In the genomic region with DNA sequence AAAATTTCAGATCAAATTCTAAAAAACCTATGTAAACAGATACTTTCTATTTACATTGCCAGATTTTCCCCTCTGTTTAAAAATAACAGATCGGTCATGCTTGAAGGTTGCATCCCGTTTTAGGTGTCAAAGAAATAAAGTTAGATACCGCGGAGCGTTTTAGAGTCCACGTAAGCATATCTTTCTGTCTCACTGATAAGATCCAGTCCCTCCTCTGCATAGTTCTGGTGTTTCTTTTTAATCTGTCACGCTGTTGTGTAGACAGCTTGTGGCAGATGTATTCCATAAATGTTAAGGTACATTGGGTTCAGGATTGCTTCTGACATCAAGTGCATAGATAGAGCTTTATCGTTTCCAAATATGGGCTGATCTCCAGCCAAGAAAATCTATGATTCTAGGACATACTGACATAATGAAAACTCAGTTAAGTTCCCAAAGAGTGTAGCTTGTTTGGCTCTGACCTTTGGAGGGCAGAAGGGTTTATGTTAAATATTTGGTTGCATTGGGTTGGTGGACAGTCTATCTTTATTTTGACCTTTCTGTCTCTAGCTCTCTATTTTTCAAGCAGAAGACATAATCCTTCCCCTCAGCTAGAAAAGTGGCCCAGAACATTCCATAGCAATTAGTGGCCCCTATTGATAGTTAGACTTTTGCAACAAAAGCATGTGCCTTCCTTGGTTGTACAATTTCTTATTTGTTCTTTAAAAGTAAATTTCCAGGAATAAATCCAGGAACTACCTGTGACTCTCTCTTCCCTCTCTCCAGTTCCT, we compare ENCODE assay signal across 7 cellular contexts.
DNase-seq lines count a peak whose midpoint lies in the region; ATAC-seq, FAIRE-seq and TF ChIP-seq lines count a peak whose summit lies in the region.
"Not testable (repeated sequence)": the region's sequence is repeated elsewhere in the genome, so short reads cannot be mapped to it uniquely, and the experiment has no call there.

No MANE protein-coding gene starts in this region.

- not testable (repeated sequence) for H3K4me1 ChIP-seq in keratinocyte (ENCODE audit: control insufficient read depth, extremely low read depth, insufficient read depth, low read length)

- not testable (repeated sequence) for DNase-seq in GM18507 (ENCODE audit: extremely low spot score, insufficient read length, low read depth); Right ventricle myocardium inferior (ENCODE audit: missing footprints); left cardiac atrium; keratinocyte (ENCODE audit: low read depth, low spot score)
- DNase-seq in amniotic epithelial cell (ENCODE audit: low read depth) = peak; percentile 11

- H3K9ac ChIP-seq in keratinocyte (ENCODE audit: control insufficient read depth, extremely low read depth, insufficient read depth, low read length) = not testable (repeated sequence)

- not testable (repeated sequence) for H2AFZ ChIP-seq in keratinocyte (ENCODE audit: control insufficient read depth, low read length)

- not testable (repeated sequence) for TF ChIP-seq CTCF in keratinocyte (optimal IDR thresholded peaks at IDR 0.05 in 1 of 3, IDR thresholded peaks at IDR 0.05 in 1 of 3, conservative IDR thresholded peaks at IDR 0.05 in 1 of 3; ENCODE audit: extremely low read depth in 1 of 3, insufficient read depth in 2 of 3, low read length in 3 of 3)

- not testable (repeated sequence) for H3K79me2 ChIP-seq in keratinocyte (ENCODE audit: control insufficient read depth, insufficient read depth, low read length)

- not testable (repeated sequence) for H3K9me1 ChIP-seq in keratinocyte (ENCODE audit: control insufficient read depth, extremely low read depth, insufficient read depth, low read length)

- H3K36me3 ChIP-seq in keratinocyte (ENCODE audit: control insufficient read depth in 2 of 2, extremely low read depth in 1 of 2, insufficient read depth in 2 of 2, low read length in 2 of 2) = not testable (repeated sequence)

- not testable (repeated sequence) for H3K27ac ChIP-seq in keratinocyte (ENCODE audit: control insufficient read depth, insufficient read depth, low read length)

- dilution Hi-C loops in keratinocyte (cut with MboI; ENCODE audit: extremely low pct_ligation_motif_present, low sequenced_read_pairs) = not testable (repeated sequence)

- H3K9me3 ChIP-seq in keratinocyte (ENCODE audit: control insufficient read depth, low read depth, low read length) = not testable (repeated sequence)

- intact Hi-C loops in Right ventricle myocardium inferior (cut with DNase I) = loop anchor here (5.0 kb wide), 1 partner anchor 217 kb away; no protein-coding TSS in a partner anchor
- intact Hi-C loops in left cardiac atrium (cut with DNase I) = not testable (repeated sequence)

- H3K4me2 ChIP-seq in keratinocyte (ENCODE audit: control insufficient read depth, extremely low read depth, insufficient read depth, low read depth, low read length) = not testable (repeated sequence)

- H3K4me3 ChIP-seq in keratinocyte (ENCODE audit: control insufficient read depth in 2 of 3, extremely low read depth in 1 of 3, insufficient read depth in 2 of 3, low read depth in 1 of 3, low read length in 3 of 3) = not testable (repeated sequence)

- not testable (repeated sequence) for H3K27me3 ChIP-seq in keratinocyte (ENCODE audit: control insufficient read depth, extremely low read depth, insufficient read depth, low read length)

- ATAC-seq in GM19351 (IDR thresholded peaks at IDR 0.05; ENCODE audit: unreplicated experiment) (peak; percentile 39), HG02852 (IDR thresholded peaks at IDR 0.05; ENCODE audit: unreplicated experiment) (peak; percentile 52), Right ventricle myocardium inferior (peak; percentile 94), left cardiac atrium (peak; percentile 84 to 93)

- FAIRE-seq in GM18507 (lab: Jason Lieb, UNC) = peak; percentile 62
- peak; percentile 58 for FAIRE-seq in keratinocyte (lab: Jason Lieb, UNC)

- not testable (repeated sequence) for H4K20me1 ChIP-seq in keratinocyte (ENCODE audit: control insufficient read depth, extremely low read depth, insufficient read depth, low read length)

Comparison
In these comparisons a context has a peak if more than half of its experiments do, and no peak if none do; other contexts are left out.
1. ATAC-seq: peak in every context shown above with its lines; median percentile 94 in Right ventricle myocardium inferior; 88 in left cardiac atrium; 52 in HG02852; 39 in GM19351.